8 cellular contexts compared by ENCODE assay signal in genomic region chr2:89938741-89939140, GRCh38.
A peak's percentile ranks its signal among the peaks of the same experiment; 100 is the strongest.
DNase-seq lines count a peak whose midpoint lies in the region; ATAC-seq and TF ChIP-seq lines count a peak whose summit lies in the region.
"Not testable (repeated sequence)": the region's sequence is repeated elsewhere in the genome, so short reads cannot be mapped to it uniquely, and the experiment has no call there.

No MANE protein-coding gene starts in this region.

- not testable (repeated sequence) for H3K79me2 ChIP-seq in MM.1S (ENCODE audit: low read length)

- H4K20me1 ChIP-seq in MM.1S (ENCODE audit: insufficient read depth, low read length), result not testable (repeated sequence)

- H2AFZ ChIP-seq in MM.1S (ENCODE audit: low read length), result not testable (repeated sequence)

- not testable (repeated sequence) for H3K4me3 Mint-ChIP-seq in CD14-positive monocyte; MCF 10A (ENCODE audit: unreplicated experiment); natural killer cell treated with Interleukin-12 subunit alpha and Interleukin-12 subunit beta and Interleukin-15 and Interleukin-18, amount 100 ng/mL, for 72 hours

- H3K9me3 ChIP-seq in MM.1S (replicated peaks; ENCODE audit: insufficient read depth, low read length), result not testable (repeated sequence)

- ATAC-seq in GM18517 (IDR thresholded peaks at IDR 0.05; ENCODE audit: unreplicated experiment), result peak; percentile 94
- peak; percentile 99 for ATAC-seq in GM19467 (IDR thresholded peaks at IDR 0.05; ENCODE audit: unreplicated experiment)
- ATAC-seq in HG02642 (IDR thresholded peaks at IDR 0.05; ENCODE audit: poor library complexity, unreplicated experiment), result peak; percentile 97
- ATAC-seq in HG03139 (IDR thresholded peaks at IDR 0.05; ENCODE audit: unreplicated experiment), result peak; percentile 94
- peak; percentile 61 for ATAC-seq in natural killer cell treated with Interleukin-12 subunit alpha and Interleukin-12 subunit beta and Interleukin-15 and Interleukin-18, amount 100 ng/mL, for 72 hours

- not testable (repeated sequence) for H3K27ac ChIP-seq in MM.1S (ENCODE audit: low read length)

- H3K27me3 ChIP-seq in MM.1S (replicated peaks; ENCODE audit: insufficient read depth, low read length), result not testable (repeated sequence)

- peaks cover 11% of the 10 kb centered on the region for H3K4me1 Mint-ChIP-seq in CD14-positive monocyte
- not testable (repeated sequence) for H3K4me1 Mint-ChIP-seq in MCF 10A (ENCODE audit: insufficient read depth, unreplicated experiment); natural killer cell treated with Interleukin-12 subunit alpha and Interleukin-12 subunit beta and Interleukin-15 and Interleukin-18, amount 100 ng/mL, for 72 hours (ENCODE audit: low read depth in 2 of 2)

- CTCF ChIA-PET in MCF 10A (lab: Yijun Ruan, JAX), result not testable (repeated sequence)

- intact Hi-C loops in CD14-positive monocyte (cut with micrococcal nuclease); MCF 10A (cut with micrococcal nuclease): not testable (repeated sequence)

- not testable (repeated sequence) for H3K9ac ChIP-seq in MM.1S (ENCODE audit: low read length)

- POLR2A ChIA-PET in MCF 10A (lab: Yijun Ruan, JAX), result not testable (repeated sequence)

- TF ChIP-seq CTCF in CD14-positive monocyte (IDR thresholded peaks at IDR 0.05) (peak; percentile 63), MM.1S (IDR thresholded peaks at IDR 0.05; ENCODE audit: low read length) (peak; percentile 41), MCF 10A (IDR thresholded peaks at IDR 0.05; ENCODE audit: unreplicated experiment) (peak; percentile 23)

- not testable (repeated sequence) for H3K4me3 ChIP-seq in MM.1S (ENCODE audit: low read length)

- H3K27ac Mint-ChIP-seq in CD14-positive monocyte; MCF 10A (ENCODE audit: low read depth, unreplicated experiment); natural killer cell treated with Interleukin-12 subunit alpha and Interleukin-12 subunit beta and Interleukin-15 and Interleukin-18, amount 100 ng/mL, for 72 hours: not testable (repeated sequence)

- not testable (repeated sequence) for H3K9me3 Mint-ChIP-seq in CD14-positive monocyte; MCF 10A (ENCODE audit: unreplicated experiment); natural killer cell treated with Interleukin-12 subunit alpha and Interleukin-12 subunit beta and Interleukin-15 and Interleukin-18, amount 100 ng/mL, for 72 hours

- not testable (repeated sequence) for DNase-seq in CD14-positive monocyte (ENCODE audit: low spot score); MM.1S; MCF 10A (ENCODE audit: unreplicated experiment); natural killer cell treated with Interleukin-12 subunit alpha and Interleukin-12 subunit beta and Interleukin-15 and Interleukin-18, amount 100 ng/mL, for 72 hours (ENCODE audit: low spot score)

- H3K27me3 Mint-ChIP-seq in CD14-positive monocyte (ENCODE audit: low read depth in 3 of 3); natural killer cell treated with Interleukin-12 subunit alpha and Interleukin-12 subunit beta and Interleukin-15 and Interleukin-18, amount 100 ng/mL, for 72 hours: not testable (repeated sequence)
- H3K27me3 Mint-ChIP-seq in MCF 10A (ENCODE audit: insufficient read depth, unreplicated experiment), result peaks cover 11% of the 10 kb centered on the region

- not testable (repeated sequence) for H3K9me2 ChIP-seq in MM.1S (replicated peaks; ENCODE audit: insufficient read depth, low read length)

- H3K4me1 ChIP-seq in MM.1S (ENCODE audit: low read length), result not testable (repeated sequence)

- not testable (repeated sequence) for H3K4me2 ChIP-seq in MM.1S (ENCODE audit: low read depth, low read length)

- H3F3A ChIP-seq in MM.1S (ENCODE audit: insufficient read depth, low read length), result not testable (repeated sequence)

- H3K36me3 ChIP-seq in MM.1S (replicated peaks; ENCODE audit: insufficient read depth, low read length), result not testable (repeated sequence)

- BruUV-seq in MCF 10A (replicated peaks; lab: Mats Ljungman, UMichigan), result not testable (repeated sequence)

- H3K36me3 Mint-ChIP-seq in CD14-positive monocyte; MCF 10A (ENCODE audit: insufficient read depth, unreplicated experiment); natural killer cell treated with Interleukin-12 subunit alpha and Interleukin-12 subunit beta and Interleukin-15 and Interleukin-18, amount 100 ng/mL, for 72 hours: not testable (repeated sequence)
